ENCODE assay signal across 8 cellular contexts in the genomic region with DNA sequence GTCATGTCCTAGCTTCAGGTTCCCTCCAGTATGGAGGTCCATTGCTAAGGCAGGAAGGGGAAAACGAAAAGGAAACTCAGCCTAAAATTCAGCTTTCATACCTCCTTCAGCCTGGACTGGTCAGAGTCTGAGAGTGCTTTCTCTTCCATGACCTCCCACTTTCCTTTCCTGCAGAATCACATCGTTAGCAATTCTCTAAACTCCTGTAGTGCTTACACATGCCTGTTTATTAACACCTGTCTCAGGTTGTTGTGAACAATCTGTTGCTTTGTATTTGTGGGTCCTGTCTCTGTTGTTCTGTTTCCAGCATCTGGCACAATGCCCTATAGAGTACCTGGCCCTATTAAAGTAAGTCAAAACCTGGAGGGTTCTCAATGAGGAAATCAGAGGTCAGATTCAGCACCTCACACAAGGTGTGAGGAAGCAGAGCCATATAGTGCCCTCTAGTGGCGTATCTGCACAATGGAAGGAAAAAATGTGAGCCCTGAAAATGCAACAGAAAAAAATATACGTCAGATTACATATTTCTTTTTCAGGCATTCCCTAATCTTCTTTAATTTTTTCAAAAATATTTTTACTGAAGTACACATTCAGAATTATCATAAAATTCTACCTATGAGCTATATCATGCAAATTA. TPM values are rescaled to one million over a fixed set of nuclear protein-coding genes. Genes with fewer than 3 reads are reported as not detected.
A peak's percentile ranks its signal among the peaks of the same experiment; 100 is the strongest.
DNase-seq lines count a peak whose midpoint lies in the region; ATAC-seq and TF ChIP-seq lines count a peak whose summit lies in the region.
"Not testable (repeated sequence)": the region's sequence is repeated elsewhere in the genome, so short reads cannot be mapped to it uniquely, and the experiment has no call there.

No MANE protein-coding gene starts in this region.

- not testable (repeated sequence) for H3K4me3 Mint-ChIP-seq in endothelial cell (ENCODE audit: unreplicated experiment); memory B cell

- not testable (repeated sequence) for H3K36me3 Mint-ChIP-seq in endothelial cell (ENCODE audit: low read depth, unreplicated experiment); memory B cell

- not testable (repeated sequence) for H3K36me3 ChIP-seq in tibial artery

- TF ChIP-seq CTCF in WI38 (IDR thresholded peaks at IDR 0.05; ENCODE audit: low read depth, low read length) (peak; percentile 9; the same call in 1 of the 2 replicates), endothelial cell (IDR thresholded peaks at IDR 0.05; ENCODE audit: unreplicated experiment) (peak; percentile 75), tibial artery (IDR thresholded peaks at IDR 0.05) (peak; percentile 43 to 53)

- H3K27ac ChIP-seq in tibial artery = not testable (repeated sequence)

- peak; percentile 16 for DNase-seq in EH (ENCODE audit: low read depth)
- peak; percentile 10 for DNase-seq in NCI-H2107 treated with DMSO at 0.1 percent for 48 hours (lab: John Stamatoyannopoulos, UW; ENCODE audit: unreplicated experiment)
- DNase-seq in endothelial cell (ENCODE audit: low spot score) = peak; percentile 18
- peak; percentile 10 to 15 for DNase-seq in memory B cell (ENCODE audit: low spot score in 2 of 2)
- not testable (repeated sequence) for DNase-seq in tibial artery

- H3K27ac Mint-ChIP-seq in endothelial cell (ENCODE audit: unreplicated experiment); memory B cell: not testable (repeated sequence)

- not testable (repeated sequence) for H3K4me1 Mint-ChIP-seq in endothelial cell (ENCODE audit: unreplicated experiment); memory B cell

- H3K9me3 ChIP-seq in tibial artery = not testable (repeated sequence)

- H3K27me3 ChIP-seq in tibial artery = not testable (repeated sequence)

- H3K4me1 ChIP-seq in tibial artery = not testable (repeated sequence)

- not testable (repeated sequence) for H3K4me3 ChIP-seq in WI38 (ENCODE audit: low read depth, low read length); tibial artery

- ATAC-seq in GM21367 (IDR thresholded peaks at IDR 0.05; ENCODE audit: unreplicated experiment) (peak; percentile 85), HG03139 (IDR thresholded peaks at IDR 0.05; ENCODE audit: unreplicated experiment) (peak; percentile 76), memory B cell (ENCODE audit: low read depth) (peak; percentile 52)

- intact Hi-C loops in tibial artery (cut with DNase I; ENCODE audit: low total_unique reads) = not testable (repeated sequence)

- H3K27me3 Mint-ChIP-seq in endothelial cell (ENCODE audit: unreplicated experiment); memory B cell: not testable (repeated sequence)

- not testable (repeated sequence) for H3K9me3 Mint-ChIP-seq in endothelial cell (ENCODE audit: unreplicated experiment); memory B cell

RNA-seq across cellular contexts. Expression of a gene that starts 2.3 kb away (rescaled TPM):
- not detected for total RNA-seq in endothelial cell (ENCODE audit: unreplicated experiment)

Comparison
In these comparisons a context has a peak if more than half of its experiments do, and no peak if none do; other contexts are left out.
1. CTCF ChIP-seq: peak in every context shown above with its lines; median percentile 75 in endothelial cell; 48 in tibial artery; 9 in WI38.